Comparison of ENCODE assay signal across 37 cellular contexts in the genomic region with DNA sequence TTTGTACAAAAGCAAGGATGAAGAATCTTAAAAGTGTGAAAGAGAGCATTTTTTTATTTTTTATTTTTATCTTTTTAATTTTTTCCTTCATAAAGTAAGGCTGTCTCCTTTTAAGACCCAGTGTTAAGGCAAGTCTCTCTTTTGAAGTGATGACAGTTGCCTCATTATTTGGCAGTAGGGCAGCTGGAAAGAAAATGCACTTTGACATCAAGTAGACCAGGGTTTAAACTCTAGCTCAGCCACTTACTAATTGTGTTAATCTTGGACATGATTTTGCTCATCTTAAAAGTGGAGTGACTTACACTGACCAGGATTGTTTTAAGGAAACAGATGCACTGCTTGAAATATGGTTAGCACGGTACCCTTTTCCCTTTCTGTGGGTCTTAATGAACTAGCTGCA.
"Had no signal": no experiment of that assay in that cellular context is flagged by ENCODE, and none has a peak within 500 bp of the region (broad histone marks: within the 10 kb centered on the region; RNA-seq: fewer than 3 reads in every experiment).

No MANE protein-coding gene starts in this region.

- H3K27me3 Mint-ChIP-seq: activated B cell treated with CpG ODN at 0.5 μM for 24 hours; activated CD4-positive, alpha-beta memory T cell treated with anti-CD3 and anti-CD28 coated beads for 36 hours; activated CD4-positive, alpha-beta T cell treated with anti-CD3 and anti-CD28 coated beads, Interleukin-2, amount 10 ng/mL, durations not matched to agents 24 days and 14 days; activated CD8-positive, alpha-beta T cell treated with anti-CD3 and anti-CD28 coated beads for 36 hours; activated naive CD8-positive, alpha-beta T cell treated with anti-CD3 and anti-CD28 coated beads for 36 hours; activated T-helper 17 cell treated with anti-CD3 and anti-CD28 coated beads, Interleukin-2, amount 50 U/mL, for 72 hours; central memory CD8-positive, alpha-beta T cell had no signal

- H3K4me1 Mint-ChIP-seq: activated B cell treated with CpG ODN at 0.5 μM for 24 hours; activated CD4-positive, alpha-beta T cell treated with anti-CD3 and anti-CD28 coated beads, Interleukin-2, amount 10 ng/mL, durations not matched to agents 24 days and 14 days; activated naive CD8-positive, alpha-beta T cell treated with anti-CD3 and anti-CD28 coated beads for 36 hours; activated T-helper 17 cell treated with anti-CD3 and anti-CD28 coated beads, Interleukin-2, amount 50 U/mL, for 72 hours; central memory CD8-positive, alpha-beta T cell had no signal

- H3K27ac ChIP-seq: adrenal gland, body of pancreas, brain microvascular endothelial cell, breast epithelium, VCaP had no signal

- H3K27me3 ChIP-seq: adrenal gland, body of pancreas, brain microvascular endothelial cell, breast epithelium had no signal

- H3K4me1 ChIP-seq: adrenal gland, body of pancreas, breast epithelium had no signal

- H3K4me3 ChIP-seq: adrenal gland, body of pancreas, breast epithelium had no signal

- ATAC-seq: activated CD8-positive, alpha-beta T cell treated with anti-CD3 and anti-CD28 coated beads for 36 hours; activated naive CD4-positive, alpha-beta T cell treated with anti-CD3 and anti-CD28 coated beads, Interleukin-2, amount 50 U/mL, for 72 hours; activated T-cell treated with anti-CD3 and anti-CD28 coated beads, Interleukin-2, amount 50 U/mL, for 4 hours; activated T-cell treated with anti-CD3 and anti-CD28 coated beads, Interleukin-2, amount 50 U/mL, for 72 hours; activated T-helper 17 cell treated with anti-CD3 and anti-CD28 coated beads, Interleukin-2, amount 50 U/mL, for 72 hours; body of pancreas had no signal

- DNase-seq: activated B cell treated with CpG ODN at 0.5 μM for 24 hours; activated CD4-positive, alpha-beta memory T cell treated with anti-CD3 and anti-CD28 coated beads for 36 hours; activated CD4-positive, alpha-beta T cell treated with anti-CD3 and anti-CD28 coated beads for 4 hours; activated CD4-positive, alpha-beta T cell treated with anti-CD3 and anti-CD28 coated beads, Interleukin-2, amount 10 ng/mL, durations not matched to agents 24 days and 14 days; activated CD4-positive, alpha-beta T cell treated with anti-CD3 and anti-CD28 coated beads, Interleukin-2, amount 50 U/mL, for 1 hour; activated CD4-positive, alpha-beta T cell treated with anti-CD3 and anti-CD28 coated beads, Interleukin-2, amount 50 U/mL, for 4 hours; activated CD4-positive, CD25-positive, alpha-beta regulatory T cell treated with anti-CD3 and anti-CD28 coated beads, Interleukin-2, amount 50 U/mL, for 72 hours; activated CD8-positive, alpha-beta memory T cell treated with anti-CD3 and anti-CD28 coated beads, Interleukin-2, amount 50 U/mL, for 4 hours; activated CD8-positive, alpha-beta T cell treated with anti-CD3 and anti-CD28 coated beads for 36 hours; activated effector memory CD4-positive, alpha-beta T cell treated with anti-CD3 and anti-CD28 coated beads, Interleukin-2, amount 50 U/mL, for 16 hours; activated gamma-delta T cell treated with Interleukin-2 at 50 U/mL for 16 hours; activated naive CD4-positive, alpha-beta T cell; activated naive CD4-positive, alpha-beta T cell treated with anti-CD3 and anti-CD28 coated beads for 36 hours; activated naive CD4-positive, alpha-beta T cell treated with anti-CD3 and anti-CD28 coated beads, Interleukin-2, amount 50 U/mL, for 16 hours; activated naive CD8-positive, alpha-beta T cell treated with anti-CD3 and anti-CD28 coated beads for 36 hours; activated T-cell treated with anti-CD3 and anti-CD28 coated beads for 4 hours; activated T-cell treated with anti-CD3 and anti-CD28 coated beads, Interleukin-2, amount 50 U/mL, for 1 hour; activated T-cell treated with anti-CD3 and anti-CD28 coated beads, Interleukin-2, amount 50 U/mL, for 4 hours; activated T-cell treated with anti-CD3 and anti-CD28 coated beads, Interleukin-2, amount 50 U/mL, for 72 hours; adrenal gland; amniotic stem cell; aorta; body of pancreas; brain microvascular endothelial cell; caudate nucleus; cerebellar nuclear complex; T-helper 1 cell; T-helper 2 cell; T-helper 9 cell had no signal

- H3K27ac Mint-ChIP-seq: activated B cell treated with CpG ODN at 0.5 μM for 24 hours; activated CD4-positive, alpha-beta memory T cell treated with anti-CD3 and anti-CD28 coated beads for 36 hours; activated CD4-positive, alpha-beta T cell treated with anti-CD3 and anti-CD28 coated beads, Interleukin-2, amount 10 ng/mL, durations not matched to agents 24 days and 14 days; activated CD8-positive, alpha-beta T cell treated with anti-CD3 and anti-CD28 coated beads for 36 hours; activated naive CD4-positive, alpha-beta T cell treated with anti-CD3 and anti-CD28 coated beads for 36 hours; activated naive CD4-positive, alpha-beta T cell treated with anti-CD3 and anti-CD28 coated beads, Interleukin-2, amount 50 U/mL, for 72 hours; activated naive CD8-positive, alpha-beta T cell treated with anti-CD3 and anti-CD28 coated beads for 36 hours; activated T-helper 1 cell treated with anti-CD3 and anti-CD28 coated beads, Interleukin-12 subunit alpha, Interleukin-12 subunit beta, Interleukin-2, Interleukin-4 antibody, amounts not matched to agents 30 ng/mL and 10 ng/mL and 1 ng/mL, durations not matched to agents 14 hours and 24 hours and 36 hours; activated T-helper 17 cell treated with anti-CD3 and anti-CD28 coated beads, Interleukin-2, amount 50 U/mL, for 72 hours; T-helper 1 cell treated with Interleukin-12 subunit alpha and Interleukin-12 subunit beta and Interleukin-4 antibody, amounts not matched to agents 30 μg/mL and 1 μg/mL, for 36 hours; T-helper 2 cell treated with Interferon-gamma antibody and Interleukin-4, amounts not matched to agents 5 μg/mL and 100 μg/mL, for 36 hours had no signal

- H3K9me3 Mint-ChIP-seq: activated B cell treated with CpG ODN at 0.5 μM for 24 hours; activated CD4-positive, alpha-beta memory T cell treated with anti-CD3 and anti-CD28 coated beads for 36 hours; activated CD4-positive, alpha-beta T cell treated with anti-CD3 and anti-CD28 coated beads, Interleukin-2, amount 10 ng/mL, durations not matched to agents 24 days and 14 days; activated CD8-positive, alpha-beta T cell treated with anti-CD3 and anti-CD28 coated beads for 36 hours; activated naive CD4-positive, alpha-beta T cell treated with anti-CD3 and anti-CD28 coated beads for 36 hours; activated naive CD4-positive, alpha-beta T cell treated with anti-CD3 and anti-CD28 coated beads, Interleukin-2, amount 50 U/mL, for 72 hours; activated naive CD8-positive, alpha-beta T cell treated with anti-CD3 and anti-CD28 coated beads for 36 hours; activated T-cell treated with anti-CD3 and anti-CD28 coated beads, Interleukin-2, amount 50 U/mL, for 4 hours; activated T-cell treated with anti-CD3 and anti-CD28 coated beads, Interleukin-2, amount 50 U/mL, for 72 hours; activated T-helper 1 cell treated with anti-CD3 and anti-CD28 coated beads, Interleukin-12 subunit alpha, Interleukin-12 subunit beta, Interleukin-2, Interleukin-4 antibody, amounts not matched to agents 30 ng/mL and 10 ng/mL and 1 ng/mL, durations not matched to agents 14 hours and 24 hours and 36 hours; activated T-helper 17 cell treated with anti-CD3 and anti-CD28 coated beads, Interleukin-2, amount 50 U/mL, for 72 hours; central memory CD8-positive, alpha-beta T cell; T-helper 1 cell treated with Interleukin-12 subunit alpha and Interleukin-12 subunit beta and Interleukin-4 antibody, amounts not matched to agents 30 μg/mL and 1 μg/mL, for 36 hours; T-helper 2 cell treated with Interferon-gamma antibody and Interleukin-4, amounts not matched to agents 5 μg/mL and 100 μg/mL, for 36 hours had no signal

- H3K9me3 ChIP-seq: adrenal gland, body of pancreas, breast epithelium had no signal

- H3K4me3 Mint-ChIP-seq: activated B cell treated with CpG ODN at 0.5 μM for 24 hours; activated CD4-positive, alpha-beta memory T cell treated with anti-CD3 and anti-CD28 coated beads for 36 hours; activated CD4-positive, alpha-beta T cell treated with anti-CD3 and anti-CD28 coated beads, Interleukin-2, amount 10 ng/mL, durations not matched to agents 24 days and 14 days; activated CD8-positive, alpha-beta T cell treated with anti-CD3 and anti-CD28 coated beads for 36 hours; activated naive CD4-positive, alpha-beta T cell treated with anti-CD3 and anti-CD28 coated beads for 36 hours; activated naive CD8-positive, alpha-beta T cell treated with anti-CD3 and anti-CD28 coated beads for 36 hours; activated T-cell treated with anti-CD3 and anti-CD28 coated beads, Interleukin-2, amount 50 U/mL, for 4 hours; activated T-cell treated with anti-CD3 and anti-CD28 coated beads, Interleukin-2, amount 50 U/mL, for 72 hours; activated T-helper 1 cell treated with anti-CD3 and anti-CD28 coated beads, Interleukin-12 subunit alpha, Interleukin-12 subunit beta, Interleukin-2, Interleukin-4 antibody, amounts not matched to agents 30 ng/mL and 10 ng/mL and 1 ng/mL, durations not matched to agents 14 hours and 24 hours and 36 hours; activated T-helper 17 cell treated with anti-CD3 and anti-CD28 coated beads, Interleukin-2, amount 50 U/mL, for 72 hours; central memory CD8-positive, alpha-beta T cell; T-helper 1 cell treated with Interleukin-12 subunit alpha and Interleukin-12 subunit beta and Interleukin-4 antibody, amounts not matched to agents 30 μg/mL and 1 μg/mL, for 36 hours; T-helper 2 cell treated with Interferon-gamma antibody and Interleukin-4, amounts not matched to agents 5 μg/mL and 100 μg/mL, for 36 hours had no signal
